8 cellular contexts compared by ENCODE assay signal in the genomic region with DNA sequence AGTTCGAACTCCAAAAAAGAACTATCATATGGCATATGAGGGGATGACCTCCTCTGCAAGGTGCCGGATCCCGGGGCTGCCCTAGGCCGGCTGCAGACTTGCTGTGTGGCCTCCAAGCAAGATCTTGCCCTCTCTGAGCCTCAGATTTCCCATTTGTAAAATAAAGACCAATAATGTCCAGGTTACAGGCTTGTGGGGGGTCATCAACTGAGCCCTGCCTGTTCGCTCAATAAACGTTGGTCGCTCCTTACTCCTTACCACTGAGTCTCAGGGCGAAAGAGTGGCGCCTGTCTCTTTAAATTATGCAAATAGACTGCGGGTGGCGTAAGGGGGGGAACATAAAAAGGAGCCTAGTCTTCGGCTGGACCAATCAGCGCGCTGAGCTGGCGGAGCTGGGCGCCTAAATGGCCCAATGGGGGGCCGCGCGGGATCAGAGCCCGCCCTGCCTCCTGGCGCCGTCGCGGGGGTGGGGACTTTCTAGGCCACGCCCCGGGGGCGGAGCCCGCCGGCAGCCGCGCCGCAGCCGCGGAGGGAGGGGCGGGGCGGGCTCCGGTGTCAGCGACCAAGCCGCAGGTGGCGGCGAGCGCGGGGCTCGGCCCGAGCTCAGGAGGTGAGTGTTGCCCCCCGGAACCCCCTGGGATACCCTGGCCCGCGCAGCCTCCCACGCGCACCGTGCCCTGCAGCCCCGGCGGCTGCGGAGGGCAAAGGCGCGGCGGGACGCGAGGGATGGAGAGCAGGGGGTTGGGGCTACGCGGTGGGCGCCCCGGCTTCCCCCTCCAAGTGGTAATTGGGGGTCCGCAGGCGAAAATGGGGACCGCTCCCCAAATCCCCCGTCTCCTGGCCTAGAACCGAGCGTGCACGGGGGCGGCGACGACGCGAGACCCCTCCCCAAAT.
DNase-seq lines count a peak whose midpoint lies in the region; ATAC-seq and FAIRE-seq lines count a peak whose summit lies in the region.

No MANE protein-coding gene starts in this region.

- ATAC-seq in HG03457 (IDR thresholded peaks at IDR 0.05; ENCODE audit: unreplicated experiment), result peak; percentile 45

- DNase-seq in AML-193 (lab: John Stamatoyannopoulos, UW), result peak; percentile 85 to 90
- peak; percentile 85 for DNase-seq in GM19239 (ENCODE audit: insufficient read length, low spot score)
- peak; percentile 94 to 96 for DNase-seq in NCI-H524 (lab: John Stamatoyannopoulos, UW)
- peak; percentile 92 to 95 for DNase-seq in activated CD4-positive, alpha-beta T cell treated with anti-CD3 and anti-CD28 coated beads for 4 hours
- peak; percentile 85 to 93 (median 90) for DNase-seq in stimulated activated CD4-positive, alpha-beta T cell treated with anti-CD3 and anti-CD28 coated beads, Interleukin-1b, Interleukin-23, amount 100 ng/mL, for 24 hours (ENCODE audit: low read depth in 4 of 4, low spot score in 1 of 4)

- peak; percentile 87 for FAIRE-seq in GM19239 (lab: Jason Lieb, UNC)

- H3K27ac ChIP-seq in cingulate gyrus (ENCODE audit: low read depth, low read length) (peak overlapping the region; percentile 91), layer of hippocampus (ENCODE audit: low read depth, low read length) (peak overlapping the region; percentile 88)

- H3K27me3 ChIP-seq in layer of hippocampus (ENCODE audit: control insufficient read depth, insufficient read depth, low read length), result no peaks in the 10 kb centered on the region

Comparison
In these comparisons a context has a peak if more than half of its experiments do, and no peak if none do; other contexts are left out.
1. Peak in every context shown above with its lines: DNase-seq, ATAC-seq and H3K27ac ChIP-seq.